Comparison of ENCODE assay signal across 17 cellular contexts in genomic region chr6:34506718-34507117, GRCh38. TPM values are rescaled to one million over a fixed set of nuclear protein-coding genes. Genes with fewer than 3 reads are reported as not detected.
DNase-seq lines count a peak whose midpoint lies in the region; ATAC-seq and TF ChIP-seq lines count a peak whose summit lies in the region.
"Had no signal": no experiment of that assay in that cellular context is flagged by ENCODE, and none has a peak within 500 bp of the region (broad histone marks: within the 10 kb centered on the region; RNA-seq: fewer than 3 reads in every experiment).

No MANE protein-coding gene starts in this region.

- peaks cover 12% of the 10 kb centered on the region for H3K4me1 Mint-ChIP-seq in endodermal cell
- H3K4me1 Mint-ChIP-seq: CD14-positive monocyte had no signal

- intact Hi-C loops in posterior vena cava (cut with DNase I), result loop anchor here in 1 of 2 donors (2.0 kb wide), 1 partner anchor 76 kb away; no protein-coding TSS in a partner anchor

- no peaks in the 10 kb centered on the region for H3K4me1 ChIP-seq in endodermal cell (ENCODE audit: control insufficient read depth, insufficient read depth, low read length)

- H3K9me3 Mint-ChIP-seq in endodermal cell, result peaks cover 16% of the 10 kb centered on the region

- no peak overlapping the region for H3K4me3 Mint-ChIP-seq in endodermal cell
- H3K4me3 Mint-ChIP-seq: CD14-positive monocyte had no signal

- TF ChIP-seq CTCF in endodermal cell (conservative IDR thresholded peaks at IDR 0.05) (no peak), omental fat pad (IDR thresholded peaks at IDR 0.05) (no peak)

- no peak overlapping the region for H3K27ac ChIP-seq in endodermal cell (ENCODE audit: low read depth, low read length)

- H3K27ac Mint-ChIP-seq in endodermal cell, result peak overlapping the region; percentile 7
- H3K27ac Mint-ChIP-seq: CD14-positive monocyte had no signal

- H3K9ac ChIP-seq in endodermal cell (ENCODE audit: extremely low read depth, low read length, poor library complexity, severe bottlenecking), result no peak overlapping the region

- H3K36me3 ChIP-seq in endodermal cell (ENCODE audit: control insufficient read depth, insufficient read depth, low read length), result no peaks in the 10 kb centered on the region

- peaks cover 1% of the 10 kb centered on the region for H3K36me3 Mint-ChIP-seq in endodermal cell (ENCODE audit: low read depth)
- H3K36me3 Mint-ChIP-seq: CD14-positive monocyte had no signal

- H3K27me3 Mint-ChIP-seq in endodermal cell (ENCODE audit: insufficient read depth), result peaks cover 13% of the 10 kb centered on the region

- H3K27me3 ChIP-seq in endodermal cell (ENCODE audit: control insufficient read depth, insufficient read depth, low read length, poor library complexity, severe bottlenecking), result no peaks in the 10 kb centered on the region

- DNase-seq in activated effector memory CD4-positive, alpha-beta T cell treated with anti-CD3 and anti-CD28 coated beads, Interleukin-2, amount 50 U/mL, for 16 hours, result peak; percentile 16
- DNase-seq in activated effector memory CD4-positive, alpha-beta T cell treated with Interleukin-2 at 50 U/mL for 16 hours, result no peak
- DNase-seq in endodermal cell (peak; percentile 58), posterior vena cava (ENCODE audit: low spot score) (peak; percentile 23), activated gamma-delta T cell (lab: John Stamatoyannopoulos, UW) (no peak), SKM-1 treated with dmso at 0.1 percent for 144 hours (lab: John Stamatoyannopoulos, UW; ENCODE audit: unreplicated experiment) (no peak), omental fat pad (ENCODE audit: low spot score) (no peak), NCI-H69 (lab: John Stamatoyannopoulos, UW) (no peak)
- DNase-seq: 8988T, DMS79, NCI-H1105, NCI-H2081 treated with DMSO at 0.1 percent for 48 hours, NCI-H748 treated with DMSO at 0.1 percent for 48 hours, Right ventricle myocardium superior had no signal

- 67 to 74% methylated on average over 1 to 5 of the region's 5 CpGs for WGBS in endodermal cell (ENCODE audit: insufficient coverage in 1 of 2, insufficient read length in 1 of 2), 2 experiments

- no peak for ATAC-seq in omental fat pad (ENCODE audit: low FRiP score)

- H3K9me3 ChIP-seq in endodermal cell (ENCODE audit: control insufficient read depth, low read length), result peaks cover 3% of the 10 kb centered on the region

- no peak overlapping the region for H3K4me3 ChIP-seq in endodermal cell (ENCODE audit: low read length)

RNA-seq across cellular contexts. Expression of gene PACSIN1, which starts 40.8 kb away (rescaled TPM):
- 1 to 10 TPM; 7.2 to 7.3 TPM for total RNA-seq in endodermal cell
- 2.4 TPM for polyA plus RNA-seq in endodermal cell (2013, experiment 1 of 2)
- polyA plus RNA-seq in endodermal cell (2013, experiment 2 of 2), result 1.7 TPM
- under 1 TPM in 1 of 2 donors, not detected in 1; 0.09 TPM for total RNA-seq in posterior vena cava
- not detected for total RNA-seq in omental fat pad
- polyA plus RNA-seq: AG04450, CD14-positive monocyte had no signal

RNA-seq across cellular contexts. Expression of gene SPDEF, which starts 49.4 kb away (rescaled TPM):
- total RNA-seq in endodermal cell (1 to 10 TPM; 1.1 to 2.6 TPM), posterior vena cava (not detected), omental fat pad (under 1 TPM in 1 of 4 donors, not detected in 3; 0.19 TPM)
- 0.57 TPM for polyA plus RNA-seq in endodermal cell (2013, experiment 1 of 2)
- 0.25 TPM for polyA plus RNA-seq in endodermal cell (2013, experiment 2 of 2)
- total RNA-seq: NCI-H460, Right ventricle myocardium superior had no signal
- polyA plus RNA-seq: CD14-positive monocyte had no signal

Comparison
In these comparisons a context has a peak if more than half of its experiments do, and no peak if none do; other contexts are left out.
1. DNase-seq: peak in activated effector memory CD4-positive, alpha-beta T cell treated with anti-CD3 and anti-CD28 coated beads, Interleukin-2, amount 50 U/mL, for 16 hours (single experiment), endodermal cell (single experiment) and posterior vena cava (single experiment); none in activated effector memory CD4-positive, alpha-beta T cell treated with Interleukin-2 at 50 U/mL for 16 hours (single experiment), activated gamma-delta T cell (single experiment), SKM-1 treated with dmso at 0.1 percent for 144 hours (single experiment), omental fat pad (single experiment) and NCI-H69 (single experiment).
2. RNA of gene PACSIN1, which starts 40.8 kb away (total RNA-seq): 7.2 to 7.3 TPM in endodermal cell; 0.09 TPM in posterior vena cava and not detected in omental fat pad; every median in the first group is over 4 times any median in the second.